Comparison of ENCODE assay signal across 14 cellular contexts in genomic region chr11:73087730-73088129, GRCh38. TPM values are rescaled to one million over a fixed set of nuclear protein-coding genes. Genes with fewer than 3 reads are reported as not detected.
DNase-seq lines count a peak whose midpoint lies in the region; ATAC-seq and TF ChIP-seq lines count a peak whose summit lies in the region.
"Had no signal": no experiment of that assay in that cellular context is flagged by ENCODE, and none has a peak within 500 bp of the region (broad histone marks: within the 10 kb centered on the region; RNA-seq: fewer than 3 reads in every experiment).

No MANE protein-coding gene starts in this region.

- TF ChIP-seq POLR2A in right lobe of liver (IDR thresholded peaks at IDR 0.05) = no peak

- peaks cover 38% of the 10 kb centered on the region for H3K4me1 Mint-ChIP-seq in CD14-positive monocyte

- no peaks in the 10 kb centered on the region for H3K36me3 ChIP-seq in adipocyte (ENCODE audit: control insufficient read depth, insufficient read depth, low read length, severe bottlenecking)
- peaks cover 0 to 4% (median 0%) of the 10 kb centered on the region in 4 donors for H3K36me3 ChIP-seq in right lobe of liver
- H3K36me3 ChIP-seq: cardiac muscle cell had no signal

- H3K4me3 Mint-ChIP-seq in CD14-positive monocyte = peak overlapping the region in 1 of 2 donors; percentile 30

- no peak overlapping the region for H3K9ac ChIP-seq in adipocyte (ENCODE audit: low read length)
- H3K9ac ChIP-seq: GM23248 had no signal

- no peaks in the 10 kb centered on the region for H3K27me3 Mint-ChIP-seq in CD14-positive monocyte (ENCODE audit: low read depth in 3 of 3)

- no peak for DNase-seq in CD14-positive monocyte (ENCODE audit: low spot score)
- peak; percentile 43 for DNase-seq in adipocyte (ENCODE audit: low read depth)
- no peak for DNase-seq in right lobe of liver
- no peak for DNase-seq in activated effector memory CD4-positive, alpha-beta T cell treated with Interleukin-2 at 50 U/mL for 16 hours
- DNase-seq in NCI-H82 (lab: John Stamatoyannopoulos, UW) = no peak
- no peak for DNase-seq in DMS114 treated with DMSO at 0.1 percent for 48 hours (lab: John Stamatoyannopoulos, UW; ENCODE audit: unreplicated experiment)
- DNase-seq: C1 segment of cervical spinal cord, GM23248, NCI-H187 treated with DMSO at 0.1 percent for 48 hours, substantia nigra had no signal

- 67% methylated on average over 1 of the region's 1 CpG for WGBS in right lobe of liver (ENCODE audit: insufficient coverage, low coverage, low lambda C conversion rate, missing lambda C conversion rate)

- H3K36me3 Mint-ChIP-seq in CD14-positive monocyte = peaks cover 8 to 23% of the 10 kb centered on the region in 2 donors

- TF ChIP-seq CTCF in CD14-positive monocyte (IDR thresholded peaks at IDR 0.05) (no peak), right lobe of liver (IDR thresholded peaks at IDR 0.05) (no peak)

- peak overlapping the region in 5 of 7 donors; percentile 64 to 87 (median 82) for H3K27ac Mint-ChIP-seq in CD14-positive monocyte

- H3K9me3 ChIP-seq in adipocyte (ENCODE audit: control insufficient read depth, low read length) (no peaks in the 10 kb centered on the region), right lobe of liver (no peaks in the 10 kb centered on the region)

- H3K27me3 ChIP-seq in adipocyte (replicated peaks; ENCODE audit: control insufficient read depth, insufficient read depth, low read length) (no peaks in the 10 kb centered on the region), right lobe of liver (no peaks in the 10 kb centered on the region)
- H3K27me3 ChIP-seq: cardiac muscle cell had no signal

- H3K4me1 ChIP-seq in adipocyte (ENCODE audit: control insufficient read depth, insufficient read depth, low read length) (no peaks in the 10 kb centered on the region), right lobe of liver (peaks cover 0 to 13% (median 4%) of the 10 kb centered on the region in 4 donors)

- ATAC-seq in HG02642 (IDR thresholded peaks at IDR 0.05; ENCODE audit: poor library complexity, unreplicated experiment) = peak; percentile 59
- peak; percentile 18 to 71 (median 49) for ATAC-seq in right lobe of liver
- ATAC-seq in GM21576 (IDR thresholded peaks at IDR 0.05; ENCODE audit: unreplicated experiment) = no peak
- ATAC-seq: SK-N-SH treated with all-trans-retinoic acid at 6 μM for 48 hours had no signal

- peaks cover 0 to 2% (median 0%) of the 10 kb centered on the region in 7 donors for H3K9me3 Mint-ChIP-seq in CD14-positive monocyte

- H3K27ac ChIP-seq in right lobe of liver = no peak overlapping the region
- H3K27ac ChIP-seq: cardiac muscle cell, GM23248 had no signal

- intact Hi-C loops in CD14-positive monocyte (cut with micrococcal nuclease) = no loop called here
- intact Hi-C loops in right lobe of liver (cut with DNase I) = no loop called here

- no peak overlapping the region for H3K4me3 ChIP-seq in adipocyte (ENCODE audit: low read length)
- no peak overlapping the region for H3K4me3 ChIP-seq in right lobe of liver
- H3K4me3 ChIP-seq: cardiac muscle cell, GM23248 had no signal

RNA-seq across cellular contexts. Expression of gene FCHSD2, which starts 54.4 kb away (rescaled TPM):
- 10 to 100 TPM; 14.5 to 16.6 TPM for polyA plus RNA-seq in CD14-positive monocyte
- total RNA-seq in right lobe of liver = 10 to 100 TPM; 10.8 to 25.9 (median 17.8) TPM
